Comparison of ENCODE assay signal across 8 cellular contexts in genomic region chr5:95835682-95836405, GRCh38. TPM values are rescaled to one million over a fixed set of nuclear protein-coding genes. Genes with fewer than 3 reads are reported as not detected.
DNase-seq lines count a peak whose midpoint lies in the region; ATAC-seq and TF ChIP-seq lines count a peak whose summit lies in the region.
"Had no signal": no experiment of that assay in that cellular context is flagged by ENCODE, and none has a peak within 500 bp of the region (broad histone marks: within the 10 kb centered on the region; RNA-seq: fewer than 3 reads in every experiment).

No MANE protein-coding gene starts in this region.

- TF ChIP-seq POLR2A in heart left ventricle (IDR thresholded peaks at IDR 0.05) = no peak

- H3F3A ChIP-seq in GM23338 (replicated peaks; ENCODE audit: low read depth) = no peaks in the 10 kb centered on the region

- H4K20me1 ChIP-seq in GM23338 (replicated peaks; ENCODE audit: insufficient read depth) = no peaks in the 10 kb centered on the region

- no peak for ATAC-seq in GM23338
- peak in 3 of 4 donors; percentile 1 to 18 (median 18) for ATAC-seq in heart left ventricle
- no peak for ATAC-seq in stimulated activated memory B cell treated with anti-CD40 and anti-IgM and Interleukin-4, amounts not matched to agents 10 μg/mL and 1 μg/mL and 100 μg/mL, for 72 hours
- no peak for ATAC-seq in GM21390 (IDR thresholded peaks at IDR 0.05; ENCODE audit: unreplicated experiment)

- H3K9me3 Mint-ChIP-seq in GM23338 = no peaks in the 10 kb centered on the region
- H3K9me3 Mint-ChIP-seq in activated CD4-positive, alpha-beta memory T cell treated with anti-CD3 and anti-CD28 coated beads for 36 hours = no peaks in the 10 kb centered on the region
- no peaks in the 10 kb centered on the region for H3K9me3 Mint-ChIP-seq in stimulated activated memory B cell treated with anti-CD40 and anti-IgM and Interleukin-4, amounts not matched to agents 10 μg/mL and 1 μg/mL and 100 μg/mL, for 72 hours

- H3K9me3 ChIP-seq in heart left ventricle = no peaks in the 10 kb centered on the region

- peak overlapping the region; percentile 91 for H2AFZ ChIP-seq in GM23338

- H3K27me3 ChIP-seq in GM23338 (ENCODE audit: insufficient read depth) (no peaks in the 10 kb centered on the region; the same call in 1 of the 2 replicates), heart left ventricle (no peaks in the 10 kb centered on the region)
- H3K27me3 ChIP-seq: cardiac muscle cell had no signal

- peaks cover 8% of the 10 kb centered on the region; the same call in 1 of the 2 replicates for H3K9me2 ChIP-seq in GM23338 (ENCODE audit: insufficient read depth)

- POLR2A ChIA-PET in activated CD4-positive, alpha-beta memory T cell treated with anti-CD3 and anti-CD28 coated beads for 36 hours (lab: Charles Lee) = interaction anchor here (1.2 kb wide), 1 partner anchor 28 kb away, joined by 3 read pairs; no protein-coding TSS in a partner anchor

- intact Hi-C loops in activated CD4-positive, alpha-beta memory T cell treated with anti-CD3 and anti-CD28 coated beads for 36 hours (cut with micrococcal nuclease) = loop anchor here (1.0 to 2.0 kb wide), 3 partner anchors 7 to 189 kb away; partner anchors contain the start of gene RFESD
- intact Hi-C loops in heart left ventricle (cut with DNase I) = loop anchor here in 2 of 10 donors (5.0 kb wide), 2 partner anchors 34 to 189 kb away; partner anchors contain the start of gene RFESD (in 1 of the 2)

- H3K36me3 Mint-ChIP-seq in GM23338 (ENCODE audit: low read depth) = no peaks in the 10 kb centered on the region
- H3K36me3 Mint-ChIP-seq in activated CD4-positive, alpha-beta memory T cell treated with anti-CD3 and anti-CD28 coated beads for 36 hours = no peaks in the 10 kb centered on the region
- no peaks in the 10 kb centered on the region for H3K36me3 Mint-ChIP-seq in stimulated activated memory B cell treated with anti-CD40 and anti-IgM and Interleukin-4, amounts not matched to agents 10 μg/mL and 1 μg/mL and 100 μg/mL, for 72 hours

- no peak overlapping the region for H3K27ac Mint-ChIP-seq in GM23338
- peak overlapping the region; percentile 91 for H3K27ac Mint-ChIP-seq in activated CD4-positive, alpha-beta memory T cell treated with anti-CD3 and anti-CD28 coated beads for 36 hours
- peak overlapping the region; percentile 76 for H3K27ac Mint-ChIP-seq in stimulated activated memory B cell treated with anti-CD40 and anti-IgM and Interleukin-4, amounts not matched to agents 10 μg/mL and 1 μg/mL and 100 μg/mL, for 72 hours

- H3K36me3 ChIP-seq in GM23338 (ENCODE audit: insufficient read depth) (no peaks in the 10 kb centered on the region), heart left ventricle (no peaks in the 10 kb centered on the region)
- H3K36me3 ChIP-seq: cardiac muscle cell had no signal

- DNase-seq in GM23338 (ENCODE audit: low spot score) (no peak), heart left ventricle (no peak), SK-N-DZ (ENCODE audit: low spot score) (no peak), NCI-H2196 treated with DMSO at 0.1 percent for 48 hours (lab: John Stamatoyannopoulos, UW; ENCODE audit: unreplicated experiment) (no peak)
- DNase-seq in activated CD4-positive, alpha-beta memory T cell treated with anti-CD3 and anti-CD28 coated beads for 36 hours = no peak

- 51 to 56% (median 54%) methylated on average over 10 of the region's 10 CpGs for WGBS in heart left ventricle, 4 donors

- peaks cover 11% of the 10 kb centered on the region for H3K4me1 Mint-ChIP-seq in GM23338
- peaks cover 50% of the 10 kb centered on the region for H3K4me1 Mint-ChIP-seq in activated CD4-positive, alpha-beta memory T cell treated with anti-CD3 and anti-CD28 coated beads for 36 hours (ENCODE audit: low read depth)
- H3K4me1 Mint-ChIP-seq in stimulated activated memory B cell treated with anti-CD40 and anti-IgM and Interleukin-4, amounts not matched to agents 10 μg/mL and 1 μg/mL and 100 μg/mL, for 72 hours = peaks cover 53% of the 10 kb centered on the region

- CTCF ChIA-PET in activated CD4-positive, alpha-beta memory T cell treated with anti-CD3 and anti-CD28 coated beads for 36 hours (lab: Charles Lee) = interaction anchor here (0.6 to 3.1 kb wide), 5 partner anchors 11 to 54 kb away, joined by 3 to 30 read pairs (median 7); no protein-coding TSS in a partner anchor

- H3K4me3 ChIP-seq in GM23338 (no peak overlapping the region), heart left ventricle (peak overlapping the region in 9 of 12 donors; percentile 59 to 74 (median 65))

- TF ChIP-seq CTCF in GM23338 (conservative IDR thresholded peaks at IDR 0.05; ENCODE audit: low read depth in 2 of 2) (no peak), heart left ventricle (IDR thresholded peaks at IDR 0.05) (no peak)

- no peak overlapping the region for H3K4me2 ChIP-seq in GM23338

- H3K79me2 ChIP-seq in GM23338 (replicated peaks; ENCODE audit: insufficient read depth) = no peaks in the 10 kb centered on the region

- peaks cover 5% of the 10 kb centered on the region for H3K27me3 Mint-ChIP-seq in GM23338 (ENCODE audit: insufficient read depth, low read depth, poor library complexity)
- H3K27me3 Mint-ChIP-seq in activated CD4-positive, alpha-beta memory T cell treated with anti-CD3 and anti-CD28 coated beads for 36 hours = no peaks in the 10 kb centered on the region
- H3K27me3 Mint-ChIP-seq in stimulated activated memory B cell treated with anti-CD40 and anti-IgM and Interleukin-4, amounts not matched to agents 10 μg/mL and 1 μg/mL and 100 μg/mL, for 72 hours = no peaks in the 10 kb centered on the region

- no peak overlapping the region; the same call in 2 of the 3 replicates for H3K4me3 Mint-ChIP-seq in GM23338
- H3K4me3 Mint-ChIP-seq in activated CD4-positive, alpha-beta memory T cell treated with anti-CD3 and anti-CD28 coated beads for 36 hours = peak overlapping the region; percentile 75
- H3K4me3 Mint-ChIP-seq in stimulated activated memory B cell treated with anti-CD40 and anti-IgM and Interleukin-4, amounts not matched to agents 10 μg/mL and 1 μg/mL and 100 μg/mL, for 72 hours = peak overlapping the region; percentile 60

- H3K4me1 ChIP-seq in GM23338 (ENCODE audit: insufficient read depth) (0 out of 2 replicates have a peak, but pooled peaks cover 3% of the 10 kb centered on the region), heart left ventricle (peaks cover 0 to 63% (median 18%) of the 10 kb centered on the region in 12 donors)

- H3K27ac ChIP-seq in GM23338 (ENCODE audit: low read depth) = no peak overlapping the region
- H3K27ac ChIP-seq in heart left ventricle = peak overlapping the region; percentile 24 to 98 (median 88)
- H3K27ac ChIP-seq: cardiac muscle cell had no signal

TF ChIP-seq in GM23338, 12 proteins besides CTCF, POLR2A, EP300 and RAD21:
- TF ChIP-seq EZH2 (IDR thresholded peaks at IDR 0.05; ENCODE audit: low read depth, unreplicated experiment) = no peak
TF ChIP-seq in GM23338: peak in this region for 0.

RNA-seq across cellular contexts. Expression of gene GLRX, which starts 13.3 kb away (rescaled TPM):
- total RNA-seq in GM23338 (2014; rRNA removed; shearing (Covaris generic)) = 9.5 and 14.9 TPM in 2 replicates
- polyA plus RNA-seq in GM23338 (2016; fragmentation: Nextera tagmentation; extraction: Ambion mirVana) = 42.2 and 42.9 TPM in 2 replicates
- 10 to 100 TPM; 33.2 to 34.0 TPM for total RNA-seq in activated CD4-positive, alpha-beta memory T cell treated with anti-CD3 and anti-CD28 coated beads for 36 hours
- total RNA-seq in heart left ventricle = 100 to 1,000 TPM in 6 of 9 donors, 10 to 100 TPM in 3; 69.7 to 293 (median 114) TPM
- 100 to 1,000 TPM; 126 to 143 TPM for polyA plus RNA-seq in heart left ventricle
- 19.8 and 34.2 TPM in 2 replicates for polyA plus RNA-seq in SK-N-DZ (2014; cell fraction: cytosol; rRNA removed)
- 9.8 and 20.5 TPM in 2 replicates for polyA plus RNA-seq in SK-N-DZ (2014; cell fraction: nucleus; rRNA removed)

Comparison
In these comparisons a context has a peak if more than half of its experiments do, and no peak if none do; other contexts are left out.
1. ATAC-seq: peak in heart left ventricle (3 of 4); none in GM23338 (single experiment), stimulated activated memory B cell treated with anti-CD40 and anti-IgM and Interleukin-4, amounts not matched to agents 10 μg/mL and 1 μg/mL and 100 μg/mL, for 72 hours (single experiment) and GM21390 (single experiment).